In genomic region chr11:77029829-77030228, GRCh38 we compare ENCODE assay signal across 23 cellular contexts. TPM values are rescaled to one million over a fixed set of nuclear protein-coding genes. Genes with fewer than 3 reads are reported as not detected.
"Had no signal": no experiment of that assay in that cellular context is flagged by ENCODE, and none has a peak within 500 bp of the region (broad histone marks: within the 10 kb centered on the region; RNA-seq: fewer than 3 reads in every experiment).

No MANE protein-coding gene starts in this region.

- H3K4me1 Mint-ChIP-seq: memory B cell; naive thymus-derived CD8-positive, alpha-beta T cell; T-cell had no signal

- H3K4me3 Mint-ChIP-seq: activated CD8-positive, alpha-beta T cell treated with anti-CD3 and anti-CD28 coated beads for 36 hours; activated naive CD4-positive, alpha-beta T cell treated with anti-CD3 and anti-CD28 coated beads for 36 hours; endodermal cell; memory B cell; naive thymus-derived CD8-positive, alpha-beta T cell; T-cell had no signal

- ATAC-seq: activated CD8-positive, alpha-beta T cell treated with anti-CD3 and anti-CD28 coated beads for 36 hours; body of pancreas; naive thymus-derived CD8-positive, alpha-beta T cell; psoas muscle; right cardiac atrium; SK-N-SH treated with all-trans-retinoic acid at 6 μM for 48 hours; stimulated activated naive CD8-positive, alpha-beta T cell treated with anti-CD3 and anti-CD28 coated beads, Interleukin-15, Interleukin-2, amounts not matched to agents 100 U/mL and 50 U/mL, for 24 hours; T-cell had no signal

- H3K27ac ChIP-seq: body of pancreas, left ventricle myocardium inferior, psoas muscle, tibial nerve had no signal

- H3K4me3 ChIP-seq: body of pancreas, left ventricle myocardium inferior, psoas muscle, tibial nerve had no signal

- H3K36me3 Mint-ChIP-seq: memory B cell; naive thymus-derived CD8-positive, alpha-beta T cell; T-cell had no signal

- DNase-seq: activated CD4-positive, alpha-beta T cell treated with anti-CD3 and anti-CD28 coated beads for 48 hours; activated CD4-positive, CD25-positive, alpha-beta regulatory T cell; activated CD8-positive, alpha-beta T cell treated with anti-CD3 and anti-CD28 coated beads for 36 hours; activated naive CD4-positive, alpha-beta T cell treated with anti-CD3 and anti-CD28 coated beads for 36 hours; activated T-cell treated with anti-CD3 and anti-CD28 coated beads, Interleukin-2, amount 50 U/mL, for 1 hour; body of pancreas; caudate nucleus; endodermal cell; foreskin fibroblast; left ventricle myocardium inferior; naive thymus-derived CD8-positive, alpha-beta T cell; psoas muscle; right cardiac atrium; stimulated activated naive CD8-positive, alpha-beta T cell treated with anti-CD3 and anti-CD28 coated beads, Interleukin-15, Interleukin-2, amounts not matched to agents 100 U/mL and 50 U/mL, for 24 hours; T-cell; T1000 had no signal

- H3K9me3 Mint-ChIP-seq: activated CD8-positive, alpha-beta T cell treated with anti-CD3 and anti-CD28 coated beads for 36 hours; activated naive CD4-positive, alpha-beta T cell treated with anti-CD3 and anti-CD28 coated beads for 36 hours; endodermal cell; memory B cell; naive thymus-derived CD8-positive, alpha-beta T cell; T-cell had no signal

- H3K9me3 ChIP-seq: body of pancreas, left ventricle myocardium inferior, psoas muscle, tibial nerve had no signal

- H3K4me1 ChIP-seq: body of pancreas, tibial nerve had no signal

- H3K27me3 ChIP-seq: body of pancreas had no signal

- H3K27ac Mint-ChIP-seq: activated CD8-positive, alpha-beta T cell treated with anti-CD3 and anti-CD28 coated beads for 36 hours; activated naive CD4-positive, alpha-beta T cell treated with anti-CD3 and anti-CD28 coated beads for 36 hours; endodermal cell; memory B cell; T-cell had no signal

- H3K36me3 ChIP-seq: left ventricle myocardium inferior, tibial nerve had no signal

RNA-seq across cellular contexts. Expression of gene B3GNT6, which starts 4.4 kb away (rescaled TPM):
- total RNA-seq: activated CD8-positive, alpha-beta T cell treated with anti-CD3 and anti-CD28 coated beads for 36 hours; activated naive CD4-positive, alpha-beta T cell treated with anti-CD3 and anti-CD28 coated beads for 36 hours; body of pancreas; endodermal cell; glomerular endothelial cell; left ventricle myocardium inferior; mononuclear cell; naive thymus-derived CD8-positive, alpha-beta T cell; osteocyte; right cardiac atrium; skeletal muscle tissue; tibial nerve had no signal
- polyA plus RNA-seq: naive thymus-derived CD8-positive, alpha-beta T cell; psoas muscle; right cardiac atrium had no signal
